In the genomic region with DNA sequence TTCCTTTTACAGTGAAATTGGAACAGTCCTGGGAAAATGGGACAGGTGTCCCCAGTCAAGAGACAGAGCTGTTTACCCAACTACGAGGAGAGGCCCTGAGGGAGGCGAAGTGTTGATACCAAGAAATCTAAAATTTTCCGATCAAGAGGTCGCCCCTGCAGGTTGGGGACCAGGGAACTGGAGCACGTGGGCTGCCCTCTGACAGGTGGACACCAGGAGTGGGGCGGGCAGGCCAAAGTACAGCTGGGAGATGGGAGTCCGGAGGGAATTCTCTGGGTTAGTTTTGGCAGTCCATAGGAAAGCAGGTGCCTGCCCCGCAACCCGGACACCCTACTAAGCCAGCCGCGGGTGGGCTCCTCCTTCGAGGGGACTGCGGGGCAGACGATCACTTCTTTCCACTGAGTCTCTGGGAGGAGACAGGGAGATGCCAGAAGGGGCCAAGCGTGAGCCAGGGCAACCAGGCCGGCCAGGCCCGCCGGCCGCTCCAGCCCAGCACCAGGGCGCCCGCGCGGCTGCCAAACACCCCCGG, we compare ENCODE assay signal across 8 cellular contexts. TPM values are rescaled to one million over a fixed set of nuclear protein-coding genes. Genes with fewer than 3 reads are reported as not detected.
A peak's percentile ranks its signal among the peaks of the same experiment; 100 is the strongest.
DNase-seq lines count a peak whose midpoint lies in the region; ATAC-seq, FAIRE-seq and TF ChIP-seq lines count a peak whose summit lies in the region.

No MANE protein-coding gene starts in this region.

- no peaks in the 10 kb centered on the region for H3K9me3 ChIP-seq in OCI-LY3 (ENCODE audit: insufficient read depth, low read length)
- H3K9me3 ChIP-seq in esophagus (ENCODE audit: control insufficient read depth in 2 of 2, insufficient read depth in 1 of 2, low read depth in 1 of 2, low read length in 1 of 2): no peaks in the 10 kb centered on the region
- H3K9me3 ChIP-seq in pancreas: no peaks in the 10 kb centered on the region
- H3K9me3 ChIP-seq in adrenal gland (replicated peaks in 1 of 3): no peaks in the 10 kb centered on the region

- no peak for TF ChIP-seq CTCF in OCI-LY3 (IDR thresholded peaks at IDR 0.05; ENCODE audit: low read depth, low read length)
- TF ChIP-seq CTCF in pancreas (IDR thresholded peaks at IDR 0.05): no peak
- no peak for TF ChIP-seq CTCF in adrenal gland (IDR thresholded peaks at IDR 0.05)

- peaks cover 21% of the 10 kb centered on the region for H4K20me1 ChIP-seq in OCI-LY3 (ENCODE audit: insufficient read depth, low read length)

- H3K4me2 ChIP-seq in OCI-LY3 (ENCODE audit: low read length): peak overlapping the region; percentile 94

- H3K27me3 ChIP-seq in OCI-LY3 (ENCODE audit: low read depth, low read length) (no peaks in the 10 kb centered on the region), esophagus (ENCODE audit: control insufficient read depth in 1 of 2, insufficient read depth in 2 of 2, low read length in 2 of 2) (no peaks in the 10 kb centered on the region), pancreas (no peaks in the 10 kb centered on the region), adrenal gland (no peaks in the 10 kb centered on the region)

- intact Hi-C loops in pancreas (cut with DNase I) (loop anchor here in 1 of 3 donors (5.0 kb wide), 1 partner anchor 81 kb away; no protein-coding TSS in a partner anchor), adrenal gland (cut with DNase I) (no loop called here)

- peak; percentile 63 to 72 (median 69) for ATAC-seq in pancreas
- ATAC-seq in HG03139 (IDR thresholded peaks at IDR 0.05; ENCODE audit: unreplicated experiment): no peak

- H3K4me1 ChIP-seq in OCI-LY3 (ENCODE audit: low read length) (peaks cover 56% of the 10 kb centered on the region), esophagus (ENCODE audit: control insufficient read depth in 2 of 2, insufficient read depth in 2 of 2, low read length in 1 of 2) (peaks cover 0 to 3% of the 10 kb centered on the region in 2 donors), pancreas (peaks cover 12 to 23% (median 22%) of the 10 kb centered on the region in 3 donors), adrenal gland (replicated peaks in 1 of 2) (peaks cover 4 to 5% of the 10 kb centered on the region in 2 donors)

- H3K36me3 ChIP-seq in OCI-LY3 (replicated peaks; ENCODE audit: low read depth, low read length) (peaks cover 16% of the 10 kb centered on the region), esophagus (ENCODE audit: control insufficient read depth in 2 of 2, insufficient read depth in 2 of 2, low read length in 1 of 2) (no peaks in the 10 kb centered on the region), pancreas (no peaks in the 10 kb centered on the region), adrenal gland (replicated peaks in 1 of 2) (no peaks in the 10 kb centered on the region)

- WGBS in esophagus, 2 donors: 19 to 20% methylated on average over 21 to 24 of the region's 24 CpGs
- WGBS in pancreas, 2 donors: 10 to 11% methylated on average over 23 to 24 of the region's 24 CpGs
- WGBS in adrenal gland, 4 donors: 30 to 71% (median 50%) methylated on average over 8 to 24 of the region's 24 CpGs

- peak overlapping the region; percentile 96 for H3K9ac ChIP-seq in OCI-LY3 (ENCODE audit: low read length)

- H3K79me2 ChIP-seq in OCI-LY3 (ENCODE audit: low read length): peaks cover 38% of the 10 kb centered on the region

- no peak for TF ChIP-seq POLR2A in adrenal gland (IDR thresholded peaks at IDR 0.05)

- no peak for FAIRE-seq in pancreas (lab: Jason Lieb, UNC)

- H2AFZ ChIP-seq in OCI-LY3 (ENCODE audit: low read depth, low read length): no peak overlapping the region

- H3K4me3 ChIP-seq in OCI-LY3 (ENCODE audit: low read length): peak overlapping the region; percentile 81
- H3K4me3 ChIP-seq in esophagus (ENCODE audit: low read depth in 1 of 2, low read length in 2 of 2): peak overlapping the region; percentile 83 to 84
- peak overlapping the region; percentile 69 to 95 (median 84) for H3K4me3 ChIP-seq in pancreas
- peak overlapping the region in 1 of 4 donors; percentile 80 for H3K4me3 ChIP-seq in adrenal gland

- peak overlapping the region; percentile 98 for H3K27ac ChIP-seq in OCI-LY3 (ENCODE audit: low read length)
- peak overlapping the region; percentile 59 to 89 for H3K27ac ChIP-seq in esophagus (ENCODE audit: low read depth in 2 of 2, low read length in 1 of 2)
- peak overlapping the region; percentile 85 to 89 (median 86) for H3K27ac ChIP-seq in pancreas
- peak overlapping the region in 2 of 5 donors; percentile 71 to 88 for H3K27ac ChIP-seq in adrenal gland

- DNase-seq in D341Med (ENCODE audit: low spot score) (peak; percentile 29), pancreas (peak; percentile 67 to 91 (median 82)), adrenal gland (no peak), DMS153 (lab: John Stamatoyannopoulos, UW) (no peak), NCI-H187 (lab: John Stamatoyannopoulos, UW) (no peak)

RNA-seq across cellular contexts. Expression of gene CAMK1D, which starts 0.9 kb away (rescaled TPM):
- polyA plus RNA-seq in esophagus: 1 to 10 TPM; 5.4 to 5.6 TPM
- total RNA-seq in pancreas: 10 to 100 TPM; 20.2 to 30.1 (median 24.2) TPM
- polyA plus RNA-seq in pancreas: 1 to 10 TPM; 2.9 to 6.3 TPM
- 1 to 10 TPM; 3.6 to 9.4 (median 7.4) TPM for total RNA-seq in adrenal gland
- 1 to 10 TPM; 2.3 to 4.5 (median 3.9) TPM for polyA plus RNA-seq in adrenal gland

Comparison
In these comparisons a context has a peak if more than half of its experiments do, and no peak if none do; other contexts are left out.
1. DNase-seq: peak in D341Med (single experiment) and pancreas (6 of 6); none in adrenal gland (0 of 7), DMS153 (single experiment) and NCI-H187 (0 of 2).